ENCODE assay signal across 8 cellular contexts in genomic region chr15:101188517-101189340, GRCh38.
DNase-seq lines count a peak whose midpoint lies in the region; ATAC-seq and TF ChIP-seq lines count a peak whose summit lies in the region.

No MANE protein-coding gene starts in this region.

- H3K4me1 Mint-ChIP-seq in CD4-positive, CD25-positive, alpha-beta regulatory T cell: peaks cover 23 to 65% (median 53%) of the 10 kb centered on the region in 4 donors

- peaks cover 21% of the 10 kb centered on the region for H3K4me1 ChIP-seq in CD4-positive, CD25-positive, alpha-beta regulatory T cell (ENCODE audit: control insufficient read depth, insufficient read depth, low read length, poor library complexity, severe bottlenecking)
- H3K4me1 ChIP-seq in heart right ventricle: peaks cover 16 to 100% (median 80%) of the 10 kb centered on the region in 9 donors

- H3K9me3 Mint-ChIP-seq in CD4-positive, CD25-positive, alpha-beta regulatory T cell: no peaks in the 10 kb centered on the region

- no peaks in the 10 kb centered on the region for H3K9me3 ChIP-seq in CD4-positive, CD25-positive, alpha-beta regulatory T cell (ENCODE audit: control insufficient read depth in 2 of 2, low read length in 2 of 2)
- no peaks in the 10 kb centered on the region for H3K9me3 ChIP-seq in heart right ventricle

- peak; percentile 39 for ATAC-seq in CD4-positive, CD25-positive, alpha-beta regulatory T cell (ENCODE audit: low read depth in 2 of 2)
- peak; percentile 78 for ATAC-seq in GM21786 (IDR thresholded peaks at IDR 0.05; ENCODE audit: unreplicated experiment)
- peak in 7 of 8 donors; percentile 34 to 57 (median 36) for ATAC-seq in heart right ventricle
- peak; percentile 44 for ATAC-seq in stimulated activated naive CD8-positive, alpha-beta T cell treated with anti-CD3 and anti-CD28 coated beads, Interleukin-15, Interleukin-2, amounts not matched to agents 100 U/mL and 50 U/mL, for 24 hours

- peak in 1 of 3 donors; percentile 45 for DNase-seq in CD4-positive, CD25-positive, alpha-beta regulatory T cell
- DNase-seq in heart right ventricle (no peak), middle frontal gyrus (ENCODE audit: extremely low spot score, low spot score) (no peak), dermis blood vessel endothelial cell (no peak)
- no peak for DNase-seq in stimulated activated naive CD8-positive, alpha-beta T cell treated with anti-CD3 and anti-CD28 coated beads, Interleukin-15, Interleukin-2, amounts not matched to agents 100 U/mL and 50 U/mL, for 24 hours
- no peak for DNase-seq in stimulated activated CD4-positive, alpha-beta T cell treated with anti-CD3 and anti-CD28 coated beads, Interleukin-4, amount 100 ng/mL, for 24 hours

- no peaks in the 10 kb centered on the region for H3K27me3 ChIP-seq in CD4-positive, CD25-positive, alpha-beta regulatory T cell (ENCODE audit: control insufficient read depth, insufficient read depth, low read length)
- no peaks in the 10 kb centered on the region for H3K27me3 ChIP-seq in heart right ventricle

- peak overlapping the region; percentile 26 to 81 (median 60) for H3K27ac Mint-ChIP-seq in CD4-positive, CD25-positive, alpha-beta regulatory T cell

- no peaks in the 10 kb centered on the region for H3K27me3 Mint-ChIP-seq in CD4-positive, CD25-positive, alpha-beta regulatory T cell

- H3K4me3 ChIP-seq in CD4-positive, CD25-positive, alpha-beta regulatory T cell (ENCODE audit: low read depth, low read length): peak overlapping the region; percentile 68
- H3K4me3 ChIP-seq in heart right ventricle: peak overlapping the region in 9 of 10 donors; percentile 19 to 51 (median 43)

- H3K36me3 ChIP-seq in CD4-positive, CD25-positive, alpha-beta regulatory T cell (ENCODE audit: control insufficient read depth, insufficient read depth, low read length): no peaks in the 10 kb centered on the region
- H3K36me3 ChIP-seq in heart right ventricle: peaks cover 0 to 21% (median 0%) of the 10 kb centered on the region in 9 donors

- peak overlapping the region; percentile 56 to 73 (median 61) for H3K4me3 Mint-ChIP-seq in CD4-positive, CD25-positive, alpha-beta regulatory T cell

- TF ChIP-seq CTCF in VCaP (conservative IDR thresholded peaks at IDR 0.05): peak; percentile 36; the same call in 1 of the 2 replicates
- no peak for TF ChIP-seq CTCF in heart right ventricle (IDR thresholded peaks at IDR 0.05)

- peaks cover 3% of the 10 kb centered on the region for H3K36me3 Mint-ChIP-seq in CD4-positive, CD25-positive, alpha-beta regulatory T cell

- 40 to 56% methylated on average over 28 of the region's 28 CpGs for WGBS in heart right ventricle, 2 donors

- intact Hi-C loops in heart right ventricle (cut with DNase I): loop anchor here in 4 of 10 donors (5.0 to 10.0 kb wide), 4 partner anchors 54 to 64 kb away; partner anchors contain the start of gene CHSY1 (in 2 of the 4)

- H3K27ac ChIP-seq in CD4-positive, CD25-positive, alpha-beta regulatory T cell (ENCODE audit: insufficient read depth, low read length, poor library complexity, severe bottlenecking): no peak overlapping the region
- H3K27ac ChIP-seq in VCaP (peak overlapping the region; percentile 81), heart right ventricle (peak overlapping the region; percentile 44 to 96 (median 88))
